In the genomic region with DNA sequence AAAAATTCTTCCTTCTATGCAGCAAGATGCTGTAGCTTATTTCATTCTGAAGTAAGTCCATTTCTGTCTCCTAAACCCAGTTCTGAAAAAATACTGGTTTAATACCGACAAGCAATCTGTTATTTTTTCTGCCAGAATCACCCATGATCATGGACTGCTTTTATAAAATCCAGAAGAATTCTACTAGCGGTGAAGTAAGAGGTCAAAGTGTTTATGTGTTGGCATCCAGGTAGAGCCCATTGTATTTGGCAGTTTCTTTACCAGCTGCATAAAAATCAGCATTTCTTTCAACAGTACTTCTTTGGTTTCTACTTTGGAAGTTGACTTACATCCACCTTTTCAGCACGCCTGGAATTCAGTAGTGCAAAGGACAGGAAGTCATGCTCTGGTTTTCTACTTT, we compare ENCODE assay signal across 21 cellular contexts.
"Had no signal": no experiment of that assay in that cellular context is flagged by ENCODE, and none has a peak within 500 bp of the region (broad histone marks: within the 10 kb centered on the region; RNA-seq: fewer than 3 reads in every experiment).

No MANE protein-coding gene starts in this region.

- H3K27ac Mint-ChIP-seq: IgD-negative memory B cell had no signal

- H3K27ac ChIP-seq: SJCRH30 had no signal

- H3K36me3 ChIP-seq: SJCRH30 had no signal

- H3K27me3 ChIP-seq: SJCRH30 had no signal

- H3K4me3 Mint-ChIP-seq: IgD-negative memory B cell had no signal

- H3K36me3 Mint-ChIP-seq: IgD-negative memory B cell had no signal

- H3K4me3 ChIP-seq: K562, SJCRH30 had no signal

- H3K27me3 Mint-ChIP-seq: IgD-negative memory B cell had no signal

- ATAC-seq: K562, Panc1, PC-3, Right ventricle myocardium inferior, SK-N-SH treated with all-trans-retinoic acid at 6 μM for 48 hours had no signal

- H3K9me3 ChIP-seq: SJCRH30 had no signal

- H3K4me1 Mint-ChIP-seq: IgD-negative memory B cell had no signal

- DNase-seq: NCI-H1092, NCI-H1105 treated with DMSO at 0.1 percent for 48 hours, NCI-H1417 treated with DMSO at 0.1 percent for 48 hours, NCI-H146, NCI-H1694 treated with DMSO at 0.1 percent for 48 hours, NCI-H1930, NCI-H2081, NCI-H2107, NCI-H2227 treated with DMSO at 0.1 percent for 48 hours, NCI-H524, NCI-H526 treated with DMSO at 0.1 percent for 48 hours, NCI-H748 treated with DMSO at 0.1 percent for 48 hours, PC-3, SHP77 treated with DMSO at 0.1 percent for 48 hours, SJCRH30, T-helper 1 cell had no signal
